1 cellular context compared by ENCODE assay signal in the genomic region with DNA sequence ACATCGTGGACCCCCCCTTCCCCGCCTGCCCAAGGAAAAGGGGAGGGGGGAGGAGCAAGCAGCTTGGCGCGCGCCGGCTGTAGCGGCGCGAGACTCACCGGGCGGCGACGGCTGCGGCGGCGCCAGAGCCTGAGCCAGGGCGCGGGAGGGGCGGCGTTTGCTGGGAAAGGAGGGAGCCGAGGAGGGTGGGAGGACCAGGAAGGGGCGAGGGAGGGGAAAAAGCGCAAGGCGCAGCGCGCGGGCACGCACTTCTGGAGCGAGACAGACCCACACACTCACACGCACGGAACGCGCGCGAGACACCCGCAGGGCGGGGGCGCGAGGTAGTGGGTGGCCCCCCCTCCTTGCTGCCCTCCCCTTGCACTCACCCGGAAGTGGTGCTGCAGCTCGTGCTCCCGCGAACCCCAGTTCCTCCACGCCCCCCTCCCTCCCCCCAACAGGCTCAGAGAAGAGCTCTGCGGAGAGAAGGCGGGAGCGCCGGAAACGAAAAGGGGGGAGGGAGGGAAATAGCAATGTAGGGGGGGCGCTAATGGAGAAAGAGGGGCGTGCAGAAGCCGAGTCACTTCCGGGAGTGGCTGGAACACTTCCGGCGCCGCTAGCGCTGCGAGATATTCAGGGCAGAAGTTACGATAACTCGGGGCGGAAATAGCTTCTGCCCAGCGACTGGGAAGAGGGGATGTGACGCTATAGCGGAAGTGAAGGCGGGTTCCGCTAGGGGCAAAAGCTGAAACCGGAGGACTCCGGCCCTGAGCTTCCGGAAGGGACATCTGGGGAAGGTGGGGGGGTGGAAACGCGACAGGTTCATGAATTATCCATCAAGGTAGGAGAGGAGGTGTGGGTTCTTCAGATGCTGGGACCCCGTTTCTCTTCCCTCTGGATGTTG.
TF ChIP-seq lines count a peak whose summit lies in the region.

TSS of gene ZNF384 (minus strand) at position 376 of the 883 bp plus-strand sequence. CDS start 9,855 bp downstream, outside the sequence.

TF ChIP-seq in HEK293, 187 proteins besides CTCF, POLR2A, EP300 and RAD21 (continued from another document and continues in another):
- no peak for TF ChIP-seq ZNF19 (tag by site-specific recombination; IDR thresholded peaks at IDR 0.05; ENCODE audit: low read depth)
- TF ChIP-seq, protein P1, sequence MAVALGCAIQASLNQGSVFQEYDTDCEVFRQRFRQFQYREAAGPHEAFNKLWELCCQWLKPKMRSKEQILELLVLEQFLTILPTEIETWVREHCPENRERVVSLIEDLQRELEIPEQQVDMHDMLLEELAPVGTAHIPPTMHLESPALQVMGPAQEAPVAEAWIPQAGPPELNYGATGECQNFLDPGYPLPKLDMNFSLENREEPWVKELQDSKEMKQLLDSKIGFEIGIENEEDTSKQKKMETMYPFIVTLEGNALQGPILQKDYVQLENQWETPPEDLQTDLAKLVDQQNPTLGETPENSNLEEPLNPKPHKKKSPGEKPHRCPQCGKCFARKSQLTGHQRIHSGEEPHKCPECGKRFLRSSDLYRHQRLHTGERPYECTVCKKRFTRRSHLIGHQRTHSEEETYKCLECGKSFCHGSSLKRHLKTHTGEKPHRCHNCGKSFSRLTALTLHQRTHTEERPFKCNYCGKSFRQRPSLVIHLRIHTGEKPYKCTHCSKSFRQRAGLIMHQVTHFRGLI (tag by site-specific recombination; IDR thresholded peaks at IDR 0.05): peak; percentile 48; the same call in 1 of the 2 replicates
- TF ChIP-seq ZNF677 (tag by site-specific recombination; IDR thresholded peaks at IDR 0.05): no peak
- TF ChIP-seq ZBTB20 (tag by site-specific recombination; IDR thresholded peaks at IDR 0.05): no peak; the same call in 1 of the 2 replicates
- TF ChIP-seq ZNF843 (tag by site-specific recombination; IDR thresholded peaks at IDR 0.05): peak; percentile 75; the same call in 1 of the 2 replicates
- TF ChIP-seq GLI4 (tag by site-specific recombination; IDR thresholded peaks at IDR 0.05): peak; percentile 94
- TF ChIP-seq ZBTB48 (tag by site-specific recombination; IDR thresholded peaks at IDR 0.05): no peak
- no peak for TF ChIP-seq ZNF362 (tag by site-specific recombination; IDR thresholded peaks at IDR 0.05)
- TF ChIP-seq GLIS1 (tag by site-specific recombination; IDR thresholded peaks at IDR 0.05): peak; percentile 59; the same call in 1 of the 2 replicates
- TF ChIP-seq ZBTB7A (tag by site-specific recombination; IDR thresholded peaks at IDR 0.05; ENCODE audit: low read depth): peak; percentile 98
- TF ChIP-seq, protein P2, sequence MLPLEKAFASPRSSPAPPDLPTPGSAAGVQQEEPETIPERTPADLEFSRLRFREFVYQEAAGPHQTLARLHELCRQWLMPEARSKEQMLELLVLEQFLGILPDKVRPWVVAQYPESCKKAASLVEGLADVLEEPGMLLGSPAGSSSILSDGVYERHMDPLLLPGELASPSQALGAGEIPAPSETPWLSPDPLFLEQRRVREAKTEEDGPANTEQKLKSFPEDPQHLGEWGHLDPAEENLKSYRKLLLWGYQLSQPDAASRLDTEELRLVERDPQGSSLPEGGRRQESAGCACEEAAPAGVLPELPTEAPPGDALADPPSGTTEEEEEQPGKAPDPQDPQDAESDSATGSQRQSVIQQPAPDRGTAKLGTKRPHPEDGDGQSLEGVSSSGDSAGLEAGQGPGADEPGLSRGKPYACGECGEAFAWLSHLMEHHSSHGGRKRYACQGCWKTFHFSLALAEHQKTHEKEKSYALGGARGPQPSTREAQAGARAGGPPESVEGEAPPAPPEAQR (tag by site-specific recombination; IDR thresholded peaks at IDR 0.05): peak; percentile 79; the same call in 1 of the 2 replicates
- TF ChIP-seq ZNF548 (tag by site-specific recombination; IDR thresholded peaks at IDR 0.05): no peak; the same call in 1 of the 2 replicates
- TF ChIP-seq, protein P3, sequence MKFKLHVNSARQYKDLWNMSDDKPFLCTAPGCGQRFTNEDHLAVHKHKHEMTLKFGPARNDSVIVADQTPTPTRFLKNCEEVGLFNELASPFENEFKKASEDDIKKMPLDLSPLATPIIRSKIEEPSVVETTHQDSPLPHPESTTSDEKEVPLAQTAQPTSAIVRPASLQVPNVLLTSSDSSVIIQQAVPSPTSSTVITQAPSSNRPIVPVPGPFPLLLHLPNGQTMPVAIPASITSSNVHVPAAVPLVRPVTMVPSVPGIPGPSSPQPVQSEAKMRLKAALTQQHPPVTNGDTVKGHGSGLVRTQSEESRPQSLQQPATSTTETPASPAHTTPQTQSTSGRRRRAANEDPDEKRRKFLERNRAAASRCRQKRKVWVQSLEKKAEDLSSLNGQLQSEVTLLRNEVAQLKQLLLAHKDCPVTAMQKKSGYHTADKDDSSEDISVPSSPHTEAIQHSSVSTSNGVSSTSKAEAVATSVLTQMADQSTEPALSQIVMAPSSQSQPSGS (tag by site-specific recombination; IDR thresholded peaks at IDR 0.05; ENCODE audit: low read depth): no peak
- no peak for TF ChIP-seq ZNF621 (tag by site-specific recombination; IDR thresholded peaks at IDR 0.05)
- TF ChIP-seq ZNF600 (tag by site-specific recombination; IDR thresholded peaks at IDR 0.05): no peak
- no peak for TF ChIP-seq ZNF214 (tag by site-specific recombination; IDR thresholded peaks at IDR 0.05; ENCODE audit: borderline replicate concordance)
- TF ChIP-seq ZNF777 (tag by site-specific recombination; IDR thresholded peaks at IDR 0.05; ENCODE audit: borderline replicate concordance): no peak
- TF ChIP-seq ZNF510 (tag by site-specific recombination; IDR thresholded peaks at IDR 0.05; ENCODE audit: insufficient replicate concordance): no peak
- TF ChIP-seq ZNF10 (tag by site-specific recombination; IDR thresholded peaks at IDR 0.05): peak; percentile 53; the same call in 1 of the 2 replicates
- TF ChIP-seq ZNF529 (tag by site-specific recombination; IDR thresholded peaks at IDR 0.05; ENCODE audit: insufficient replicate concordance): no peak
- peak; percentile 32; the same call in 1 of the 2 replicates for TF ChIP-seq ZNF791 (tag by site-specific recombination; IDR thresholded peaks at IDR 0.05)
- TF ChIP-seq ZSCAN5A (tag by site-specific recombination; IDR thresholded peaks at IDR 0.05): peak; percentile 62; the same call in 1 of the 2 replicates
- TF ChIP-seq ZNF404 (tag by site-specific recombination; IDR thresholded peaks at IDR 0.05): no peak
- no peak for TF ChIP-seq ZNF585B (tag by site-specific recombination; IDR thresholded peaks at IDR 0.05)
- TF ChIP-seq ZNF501 (tag by site-specific recombination; IDR thresholded peaks at IDR 0.05): peak; percentile 69
- TF ChIP-seq, protein P4, sequence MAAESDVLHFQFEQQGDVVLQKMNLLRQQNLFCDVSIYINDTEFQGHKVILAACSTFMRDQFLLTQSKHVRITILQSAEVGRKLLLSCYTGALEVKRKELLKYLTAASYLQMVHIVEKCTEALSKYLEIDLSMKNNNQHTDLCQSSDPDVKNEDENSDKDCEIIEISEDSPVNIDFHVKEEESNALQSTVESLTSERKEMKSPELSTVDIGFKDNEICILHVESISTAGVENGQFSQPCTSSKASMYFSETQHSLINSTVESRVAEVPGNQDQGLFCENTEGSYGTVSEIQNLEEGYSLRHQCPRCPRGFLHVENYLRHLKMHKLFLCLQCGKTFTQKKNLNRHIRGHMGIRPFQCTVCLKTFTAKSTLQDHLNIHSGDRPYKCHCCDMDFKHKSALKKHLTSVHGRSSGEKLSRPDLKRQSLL (tag by site-specific recombination; IDR thresholded peaks at IDR 0.05): peak; percentile 78
- TF ChIP-seq, protein P5, sequence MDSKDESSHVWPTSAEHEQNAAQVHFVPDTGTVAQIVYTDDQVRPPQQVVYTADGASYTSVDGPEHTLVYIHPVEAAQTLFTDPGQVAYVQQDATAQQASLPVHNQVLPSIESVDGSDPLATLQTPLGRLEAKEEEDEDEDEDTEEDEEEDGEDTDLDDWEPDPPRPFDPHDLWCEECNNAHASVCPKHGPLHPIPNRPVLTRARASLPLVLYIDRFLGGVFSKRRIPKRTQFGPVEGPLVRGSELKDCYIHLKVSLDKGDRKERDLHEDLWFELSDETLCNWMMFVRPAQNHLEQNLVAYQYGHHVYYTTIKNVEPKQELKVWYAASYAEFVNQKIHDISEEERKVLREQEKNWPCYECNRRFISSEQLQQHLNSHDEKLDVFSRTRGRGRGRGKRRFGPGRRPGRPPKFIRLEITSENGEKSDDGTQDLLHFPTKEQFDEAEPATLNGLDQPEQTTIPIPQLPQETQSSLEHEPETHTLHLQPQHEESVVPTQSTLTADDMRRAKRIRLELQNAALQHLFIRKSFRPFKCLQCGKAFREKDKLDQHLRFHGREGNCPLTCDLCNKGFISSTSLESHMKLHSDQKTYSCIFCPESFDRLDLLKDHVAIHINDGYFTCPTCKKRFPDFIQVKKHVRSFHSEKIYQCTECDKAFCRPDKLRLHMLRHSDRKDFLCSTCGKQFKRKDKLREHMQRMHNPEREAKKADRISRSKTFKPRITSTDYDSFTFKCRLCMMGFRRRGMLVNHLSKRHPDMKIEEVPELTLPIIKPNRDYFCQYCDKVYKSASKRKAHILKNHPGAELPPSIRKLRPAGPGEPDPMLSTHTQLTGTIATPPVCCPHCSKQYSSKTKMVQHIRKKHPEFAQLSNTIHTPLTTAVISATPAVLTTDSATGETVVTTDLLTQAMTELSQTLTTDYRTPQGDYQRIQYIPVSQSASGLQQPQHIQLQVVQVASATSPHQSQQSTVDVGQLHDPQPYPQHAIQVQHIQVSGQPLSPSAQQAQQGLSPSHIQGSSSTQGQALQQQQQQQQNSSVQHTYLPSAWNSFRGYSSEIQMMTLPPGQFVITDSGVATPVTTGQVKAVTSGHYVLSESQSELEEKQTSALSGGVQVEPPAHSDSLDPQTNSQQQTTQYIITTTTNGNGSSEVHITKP (tag by site-specific recombination; IDR thresholded peaks at IDR 0.05): peak; percentile 71
- TF ChIP-seq ZNF416 (tag by site-specific recombination; IDR thresholded peaks at IDR 0.05): no peak
- no peak for TF ChIP-seq ZNF423 (tag by site-specific recombination; IDR thresholded peaks at IDR 0.05)
- no peak; the same call in 1 of the 2 replicates for TF ChIP-seq ZNF266 (tag by site-specific recombination; IDR thresholded peaks at IDR 0.05; ENCODE audit: low read depth)
- TF ChIP-seq ZNF670 (tag by site-specific recombination; IDR thresholded peaks at IDR 0.05; ENCODE audit: low read depth): no peak
- TF ChIP-seq ZBTB8A (tag by site-specific recombination; IDR thresholded peaks at IDR 0.05): peak; percentile 78
- TF ChIP-seq ZNF169 (tag by site-specific recombination; IDR thresholded peaks at IDR 0.05): no peak
- TF ChIP-seq ZNF830 (tag by site-specific recombination; IDR thresholded peaks at IDR 0.05; ENCODE audit: low read depth): no peak
- no peak for TF ChIP-seq ZNF555 (tag by site-specific recombination; conservative IDR thresholded peaks at IDR 0.05)
- TF ChIP-seq ZNF398 (tag by site-specific recombination; IDR thresholded peaks at IDR 0.05): peak; percentile 99
